Comparison of ENCODE assay signal across 29 cellular contexts in genomic region chr16:12484987-12485386, GRCh38.
A peak's percentile ranks its signal among the peaks of the same experiment; 100 is the strongest.
DNase-seq lines count a peak whose midpoint lies in the region; ATAC-seq, FAIRE-seq and TF ChIP-seq lines count a peak whose summit lies in the region.
"Had no signal": no experiment of that assay in that cellular context is flagged by ENCODE, and none has a peak within 500 bp of the region (broad histone marks: within the 10 kb centered on the region; RNA-seq: fewer than 3 reads in every experiment).

No MANE protein-coding gene starts in this region.

- H3K4me3 ChIP-seq in body of pancreas (no peak overlapping the region), small intestine (ENCODE audit: low read depth in 1 of 2, low read length in 2 of 2) (no peak overlapping the region)
- H3K4me3 ChIP-seq: A549; BLaER1 treated with 17β-estradiol and CSF1 and Interleukin-3, amounts not matched to agents 10 nM and 100 nM; GM12878; MG63; PC-9; SJSA1 had no signal

- H3K36me3 ChIP-seq in body of pancreas (replicated peaks in 1 of 2; ENCODE audit: insufficient read depth in 1 of 2, low read depth in 2 of 2) (no peaks in the 10 kb centered on the region), small intestine (ENCODE audit: control insufficient read depth in 2 of 2, insufficient read depth in 2 of 2, low read length in 2 of 2) (no peaks in the 10 kb centered on the region)
- H3K36me3 ChIP-seq: MG63, SJSA1 had no signal

- 21 to 31% methylated on average over 8 of the region's 8 CpGs for WGBS in body of pancreas, 2 donors
- 30 to 52% (median 48%) methylated on average over 8 of the region's 8 CpGs for WGBS in small intestine, 3 donors

- H3K4me1 ChIP-seq in body of pancreas: peaks cover 13% of the 10 kb centered on the region
- H3K4me1 ChIP-seq in small intestine (ENCODE audit: control insufficient read depth in 2 of 2, insufficient read depth in 1 of 2, low read depth in 1 of 2, low read length in 1 of 2): peaks cover 2% of the 10 kb centered on the region in 2 donors
- H3K4me1 ChIP-seq: A549, SJSA1 had no signal

- H3K9me3 Mint-ChIP-seq in activated T-cell treated with anti-CD3 and anti-CD28 coated beads, Interleukin-2, amount 50 U/mL, for 72 hours: no peaks in the 10 kb centered on the region
- no peaks in the 10 kb centered on the region for H3K9me3 Mint-ChIP-seq in activated T-cell treated with anti-CD3 and anti-CD28 coated beads, Interleukin-2, amount 50 U/mL, for 24 hours
- H3K9me3 Mint-ChIP-seq: CD4-positive, alpha-beta T cell had no signal

- no peaks in the 10 kb centered on the region for H3K27me3 ChIP-seq in body of pancreas
- H3K27me3 ChIP-seq in small intestine (ENCODE audit: control insufficient read depth in 2 of 2, insufficient read depth in 2 of 2, low read length in 2 of 2): no peaks in the 10 kb centered on the region
- H3K27me3 ChIP-seq: BLaER1 treated with 17β-estradiol and CSF1 and Interleukin-3, amounts not matched to agents 10 nM and 100 nM; MG63; SJSA1 had no signal

- no peak overlapping the region for H3K4me3 Mint-ChIP-seq in activated T-cell treated with anti-CD3 and anti-CD28 coated beads, Interleukin-2, amount 50 U/mL, for 72 hours
- no peak overlapping the region for H3K4me3 Mint-ChIP-seq in activated T-cell treated with anti-CD3 and anti-CD28 coated beads, Interleukin-2, amount 50 U/mL, for 24 hours
- H3K4me3 Mint-ChIP-seq: CD4-positive, alpha-beta T cell had no signal

- no peak for TF ChIP-seq POLR2A in body of pancreas (IDR thresholded peaks at IDR 0.05)

- no peak for DNase-seq in activated T-cell treated with anti-CD3 and anti-CD28 coated beads, Interleukin-2, amount 50 U/mL, for 72 hours
- DNase-seq in activated T-cell treated with anti-CD3 and anti-CD28 coated beads, Interleukin-2, amount 50 U/mL, for 24 hours: no peak
- peak; percentile 33 to 66 (median 52) for DNase-seq in body of pancreas
- DNase-seq in small intestine: no peak
- no peak for DNase-seq in NCI-H446 treated with DMSO at 0.1 percent for 48 hours (lab: John Stamatoyannopoulos, UW)
- DNase-seq: AML-193; CD4-positive, alpha-beta T cell; DMS53; EL; GDM1; IMR-90; KG1; MG63; NCI-H1417 treated with DMSO at 0.1 percent for 48 hours; NCI-H1694 treated with DMSO at 0.1 percent for 48 hours; NCI-H2081; NCI-H2227 treated with DMSO at 0.1 percent for 48 hours; NCI-H510A; NCI-H774; PC-9; Right ventricle myocardium superior had no signal

- peaks cover 13% of the 10 kb centered on the region for H3K4me1 Mint-ChIP-seq in activated T-cell treated with anti-CD3 and anti-CD28 coated beads, Interleukin-2, amount 50 U/mL, for 72 hours (ENCODE audit: low read depth)
- H3K4me1 Mint-ChIP-seq in activated T-cell treated with anti-CD3 and anti-CD28 coated beads, Interleukin-2, amount 50 U/mL, for 24 hours (ENCODE audit: low read depth): peaks cover 12% of the 10 kb centered on the region

- no peak for FAIRE-seq in small intestine (lab: Jason Lieb, UNC)
- FAIRE-seq: A549, GM12878, H1 had no signal

- peak overlapping the region; percentile 21 for H3K27ac Mint-ChIP-seq in activated T-cell treated with anti-CD3 and anti-CD28 coated beads, Interleukin-2, amount 50 U/mL, for 72 hours
- no peak overlapping the region for H3K27ac Mint-ChIP-seq in activated T-cell treated with anti-CD3 and anti-CD28 coated beads, Interleukin-2, amount 50 U/mL, for 24 hours
- H3K27ac Mint-ChIP-seq: CD4-positive, alpha-beta T cell had no signal

- no peak for TF ChIP-seq CTCF in body of pancreas (IDR thresholded peaks at IDR 0.05)

- no peaks in the 10 kb centered on the region for H3K9me3 ChIP-seq in body of pancreas
- no peaks in the 10 kb centered on the region for H3K9me3 ChIP-seq in small intestine (ENCODE audit: control insufficient read depth, low read depth)
- H3K9me3 ChIP-seq: A549; BLaER1 treated with 17β-estradiol and CSF1 and Interleukin-3, amounts not matched to agents 10 nM and 100 nM; MG63; SJSA1 had no signal

- ATAC-seq in activated T-cell treated with anti-CD3 and anti-CD28 coated beads, Interleukin-2, amount 50 U/mL, for 72 hours (replicated peaks in 1 of 2): no peak
- no peak for ATAC-seq in body of pancreas
- no peak for ATAC-seq in SK-N-SH treated with all-trans-retinoic acid at 6 μM for 48 hours
- ATAC-seq in GM21515 (IDR thresholded peaks at IDR 0.05; ENCODE audit: unreplicated experiment): no peak
- ATAC-seq: A549, GM12878, HCT116 had no signal

- H3K27me3 Mint-ChIP-seq in activated T-cell treated with anti-CD3 and anti-CD28 coated beads, Interleukin-2, amount 50 U/mL, for 72 hours (ENCODE audit: low read depth): no peaks in the 10 kb centered on the region
- H3K27me3 Mint-ChIP-seq in activated T-cell treated with anti-CD3 and anti-CD28 coated beads, Interleukin-2, amount 50 U/mL, for 24 hours: no peaks in the 10 kb centered on the region
- H3K27me3 Mint-ChIP-seq: CD4-positive, alpha-beta T cell had no signal

- peak overlapping the region in 1 of 4 donors; percentile 1 for H3K27ac ChIP-seq in body of pancreas
- H3K27ac ChIP-seq in small intestine (ENCODE audit: low read depth in 1 of 2, low read length in 1 of 2): peak overlapping the region; percentile 34 to 64
- H3K27ac ChIP-seq: A549; BLaER1 treated with 17β-estradiol and CSF1 and Interleukin-3, amounts not matched to agents 10 nM and 100 nM; PC-9; SJSA1 had no signal

- intact Hi-C loops in body of pancreas (cut with DNase I): no loop called here

- no peaks in the 10 kb centered on the region for H3K36me3 Mint-ChIP-seq in activated T-cell treated with anti-CD3 and anti-CD28 coated beads, Interleukin-2, amount 50 U/mL, for 72 hours (ENCODE audit: insufficient read depth in 2 of 2)
- peaks cover 2% of the 10 kb centered on the region for H3K36me3 Mint-ChIP-seq in activated T-cell treated with anti-CD3 and anti-CD28 coated beads, Interleukin-2, amount 50 U/mL, for 24 hours (ENCODE audit: low read depth)

TF ChIP-seq in SK-N-SH treated with all-trans-retinoic acid at 6 μM for 48 hours, 23 proteins besides CTCF, POLR2A, EP300 and RAD21 (continues in another document):
- no peak for TF ChIP-seq ZNF565 (CRISPR knock-in tag; conservative IDR thresholded peaks at IDR 0.05; ENCODE audit: low read depth)
- no peak for TF ChIP-seq TSHZ2 (CRISPR knock-in tag; IDR thresholded peaks at IDR 0.05)
- TF ChIP-seq ZC3H10 (CRISPR knock-in tag; IDR thresholded peaks at IDR 0.05): no peak
- no peak for TF ChIP-seq ZFP30 (CRISPR knock-in tag; IDR thresholded peaks at IDR 0.05)
- no peak for TF ChIP-seq PATZ1 (CRISPR knock-in tag; IDR thresholded peaks at IDR 0.05; ENCODE audit: borderline replicate concordance)
- no peak for TF ChIP-seq CSRNP3 (CRISPR knock-in tag; IDR thresholded peaks at IDR 0.05)
- TF ChIP-seq GLIS3 (CRISPR knock-in tag; IDR thresholded peaks at IDR 0.05): no peak
- TF ChIP-seq ESRRG (CRISPR knock-in tag; IDR thresholded peaks at IDR 0.05): no peak

Comparison
In these comparisons a context has a peak if more than half of its experiments do, and no peak if none do; other contexts are left out.
1. DNase-seq: peak in body of pancreas (4 of 4); none in activated T-cell treated with anti-CD3 and anti-CD28 coated beads, Interleukin-2, amount 50 U/mL, for 72 hours (0 of 2), activated T-cell treated with anti-CD3 and anti-CD28 coated beads, Interleukin-2, amount 50 U/mL, for 24 hours (single experiment), small intestine (single experiment) and NCI-H446 treated with DMSO at 0.1 percent for 48 hours (single experiment).